18 cellular contexts compared by ENCODE assay signal in the genomic region with DNA sequence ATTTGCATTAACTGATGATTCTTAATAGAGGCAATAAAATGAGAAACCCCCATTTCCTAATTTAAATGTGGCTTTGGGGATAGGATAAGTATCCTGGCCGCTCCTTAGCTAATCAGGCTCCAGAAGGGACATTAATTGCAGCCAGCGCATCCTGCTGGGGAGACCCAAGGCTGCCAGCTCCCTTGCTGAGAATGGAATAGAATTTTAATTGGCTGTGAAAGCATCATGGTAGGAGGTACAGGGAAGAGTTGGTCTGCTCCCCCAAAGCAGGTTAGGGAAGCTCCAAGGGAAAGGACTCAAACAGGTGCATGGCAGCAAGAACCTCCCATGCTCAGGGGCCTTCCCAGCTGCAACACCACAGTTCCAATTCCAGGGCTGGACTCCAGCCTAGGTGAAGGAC.
"Had no signal": no experiment of that assay in that cellular context is flagged by ENCODE, and none has a peak within 500 bp of the region (broad histone marks: within the 10 kb centered on the region; RNA-seq: fewer than 3 reads in every experiment).

No MANE protein-coding gene starts in this region.

- H3K4me3 Mint-ChIP-seq: naive thymus-derived CD4-positive, alpha-beta T cell; nephron progenitor cell had no signal

- DNase-seq: cortex of kidney; effector memory CD4-positive, alpha-beta T cell; gastrocnemius medialis; islet precursor cell; mammary epithelial cell; naive thymus-derived CD4-positive, alpha-beta T cell; nephron progenitor cell; posterior cingulate gyrus; sigmoid colon; stimulated activated CD4-positive, alpha-beta T cell treated with anti-CD3 and anti-CD28 coated beads, Interleukin-2, amount 100 ng/mL, for 24 hours; stimulated activated naive CD4-positive, alpha-beta T cell treated with Interleukin-2 at 50 U/mL for 16 hours; trophoblast cell had no signal

- H3K36me3 Mint-ChIP-seq: naive thymus-derived CD4-positive, alpha-beta T cell had no signal

- H3K9me3 Mint-ChIP-seq: naive thymus-derived CD4-positive, alpha-beta T cell; nephron progenitor cell had no signal

- H3K36me3 ChIP-seq: esophagus muscularis mucosa, gastrocnemius medialis, right atrium auricular region, sigmoid colon had no signal

- H3K9me3 ChIP-seq: esophagus muscularis mucosa, gastrocnemius medialis, right atrium auricular region, sigmoid colon had no signal

- H3K27ac Mint-ChIP-seq: naive thymus-derived CD4-positive, alpha-beta T cell; nephron progenitor cell had no signal

- H3K4me1 ChIP-seq: esophagus muscularis mucosa, gastrocnemius medialis, right atrium auricular region, sigmoid colon had no signal

- H3K4me3 ChIP-seq: dorsolateral prefrontal cortex, esophagus muscularis mucosa, gastrocnemius medialis, right atrium auricular region, sigmoid colon, skin epidermis had no signal

- ATAC-seq: gastrocnemius medialis; left lobe of liver; naive thymus-derived CD4-positive, alpha-beta T cell had no signal

- H3K27me3 ChIP-seq: dorsolateral prefrontal cortex, gastrocnemius medialis, right atrium auricular region, sigmoid colon had no signal

- H3K27ac ChIP-seq: dorsolateral prefrontal cortex, epithelial cell of prostate, esophagus muscularis mucosa, gastrocnemius medialis, right atrium auricular region, sigmoid colon, skin epidermis had no signal
